ENCODE assay signal across 18 cellular contexts in the genomic region with DNA sequence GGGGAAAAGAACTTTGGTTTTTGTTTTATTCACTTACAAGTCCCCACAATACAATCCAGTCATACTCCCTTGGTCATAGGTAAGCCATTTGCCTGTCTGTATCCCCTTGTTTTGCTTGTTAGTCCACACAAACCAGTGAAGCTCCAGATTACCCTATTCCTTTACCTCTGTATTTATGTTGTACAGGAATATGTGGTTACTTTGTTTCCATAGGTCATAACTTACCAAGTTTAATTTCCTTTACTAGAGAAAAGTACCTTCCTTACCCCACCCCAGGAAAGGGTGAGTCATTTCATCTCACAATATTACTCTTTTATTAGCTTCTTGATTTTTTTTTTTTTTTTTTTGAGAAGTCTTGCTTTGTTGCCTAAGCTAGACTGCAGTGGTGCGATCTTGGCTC. TPM values are rescaled to one million over a fixed set of nuclear protein-coding genes. Genes with fewer than 3 reads are reported as not detected.
DNase-seq lines count a peak whose midpoint lies in the region; ATAC-seq and TF ChIP-seq lines count a peak whose summit lies in the region.
"Had no signal": no experiment of that assay in that cellular context is flagged by ENCODE, and none has a peak within 500 bp of the region (broad histone marks: within the 10 kb centered on the region; RNA-seq: fewer than 3 reads in every experiment).

No MANE protein-coding gene starts in this region.

- H3K9me3 Mint-ChIP-seq in activated naive CD4-positive, alpha-beta T cell treated with anti-CD3 and anti-CD28 coated beads for 36 hours: no peaks in the 10 kb centered on the region
- no peaks in the 10 kb centered on the region for H3K9me3 Mint-ChIP-seq in activated naive CD4-positive, alpha-beta T cell treated with anti-CD3 and anti-CD28 coated beads, Interleukin-2, amount 10 ng/mL, durations not matched to agents 7 days and 5 days
- no peaks in the 10 kb centered on the region for H3K9me3 Mint-ChIP-seq in activated B cell treated with CpG ODN at 0.5 μM for 24 hours

- H3K4me3 ChIP-seq in fibroblast of mammary gland (ENCODE audit: control insufficient read depth, low read depth, low read length) (no peak overlapping the region), body of pancreas (no peak overlapping the region)
- H3K4me3 ChIP-seq: ovary, uterus had no signal

- H3K27ac ChIP-seq in body of pancreas: no peak overlapping the region
- H3K27ac ChIP-seq: ovary, uterus had no signal

- 90 to 92% methylated on average over 1 of the region's 1 CpG for WGBS in body of pancreas, 2 donors

- H3K27ac Mint-ChIP-seq in activated naive CD4-positive, alpha-beta T cell treated with anti-CD3 and anti-CD28 coated beads for 36 hours: peak overlapping the region; percentile 50
- H3K27ac Mint-ChIP-seq in activated naive CD4-positive, alpha-beta T cell treated with anti-CD3 and anti-CD28 coated beads, Interleukin-2, amount 10 ng/mL, durations not matched to agents 7 days and 5 days: no peak overlapping the region
- H3K27ac Mint-ChIP-seq in activated B cell treated with CpG ODN at 0.5 μM for 24 hours: no peak overlapping the region

- peaks cover 14% of the 10 kb centered on the region for H3K4me1 Mint-ChIP-seq in activated naive CD4-positive, alpha-beta T cell treated with anti-CD3 and anti-CD28 coated beads for 36 hours (ENCODE audit: low read depth)
- peaks cover 16% of the 10 kb centered on the region for H3K4me1 Mint-ChIP-seq in activated naive CD4-positive, alpha-beta T cell treated with anti-CD3 and anti-CD28 coated beads, Interleukin-2, amount 10 ng/mL, durations not matched to agents 7 days and 5 days
- no peaks in the 10 kb centered on the region for H3K4me1 Mint-ChIP-seq in activated B cell treated with CpG ODN at 0.5 μM for 24 hours

- CTCF ChIA-PET in activated naive CD4-positive, alpha-beta T cell treated with anti-CD3 and anti-CD28 coated beads for 36 hours (lab: Charles Lee): interaction anchor here (0.6 to 0.7 kb wide), 3 partner anchors 21 to 114 kb away, joined by 3 to 5 read pairs (median 4); a partner anchor contains a TSS
- CTCF ChIA-PET in activated naive CD4-positive, alpha-beta T cell treated with anti-CD3 and anti-CD28 coated beads, Interleukin-2, amount 10 ng/mL, durations not matched to agents 7 days and 5 days (lab: Charles Lee): no interaction called here
- CTCF ChIA-PET in activated B cell treated with CpG ODN at 0.5 μM for 24 hours (lab: Charles Lee): no interaction called here

- TF ChIP-seq POLR2A in body of pancreas (IDR thresholded peaks at IDR 0.05): no peak

- ATAC-seq in activated B cell treated with CpG ODN at 0.5 μM for 24 hours (ENCODE audit: low read depth) (peak; percentile 25), body of pancreas (no peak)
- ATAC-seq in stimulated activated naive CD8-positive, alpha-beta T cell treated with anti-CD3 and anti-CD28 coated beads, Interleukin-15, Interleukin-2, amounts not matched to agents 100 U/mL and 50 U/mL, for 24 hours: peak; percentile 89

- peaks cover 0 to 13% of the 10 kb centered on the region in 2 donors for H3K36me3 ChIP-seq in body of pancreas (replicated peaks in 1 of 2; ENCODE audit: insufficient read depth in 1 of 2, low read depth in 2 of 2)
- H3K36me3 ChIP-seq: ovary, uterus had no signal

- peak; percentile 5 for DNase-seq in activated naive CD4-positive, alpha-beta T cell treated with anti-CD3 and anti-CD28 coated beads for 36 hours
- DNase-seq in activated naive CD4-positive, alpha-beta T cell treated with anti-CD3 and anti-CD28 coated beads, Interleukin-2, amount 10 ng/mL, durations not matched to agents 7 days and 5 days: no peak
- DNase-seq in activated B cell treated with CpG ODN at 0.5 μM for 24 hours (no peak), fibroblast of mammary gland (ENCODE audit: low read depth) (peak; percentile 21), body of pancreas (no peak), GM10266 (ENCODE audit: extremely low spot score) (no peak), GM20000 (ENCODE audit: low spot score) (no peak)
- DNase-seq in stimulated activated naive CD8-positive, alpha-beta T cell treated with anti-CD3 and anti-CD28 coated beads, Interleukin-15, Interleukin-2, amounts not matched to agents 100 U/mL and 50 U/mL, for 24 hours: no peak
- DNase-seq: activated naive CD4-positive, alpha-beta T cell treated with Interleukin-2 at 50 U/mL for 16 hours; cerebellar nuclear complex; DMS 273 treated with DMSO at 0.1 percent for 48 hours; MM.1S; NCI-H2081 treated with DMSO at 0.1 percent for 48 hours; NCI-H774; ovary; RPMI8226; small intestine; uterus had no signal

- no peaks in the 10 kb centered on the region for H3K27me3 ChIP-seq in body of pancreas
- H3K27me3 ChIP-seq: ovary, uterus had no signal

- H3K9me3 ChIP-seq in body of pancreas: no peaks in the 10 kb centered on the region
- H3K9me3 ChIP-seq: ovary, uterus had no signal

- TF ChIP-seq CTCF in activated B cell treated with CpG ODN at 0.5 μM for 24 hours (IDR thresholded peaks at IDR 0.05) (no peak), fibroblast of mammary gland (conservative IDR thresholded peaks at IDR 0.05; ENCODE audit: control insufficient read depth, insufficient read depth, low read depth, low read length) (no peak), body of pancreas (IDR thresholded peaks at IDR 0.05) (no peak), GM10266 (IDR thresholded peaks at IDR 0.05; ENCODE audit: control insufficient read depth, insufficient read depth, low read depth, missing control alignments) (no peak), GM20000 (IDR thresholded peaks at IDR 0.05; ENCODE audit: extremely low read depth, missing control alignments) (no peak)

- no peak overlapping the region for H3K4me3 Mint-ChIP-seq in activated naive CD4-positive, alpha-beta T cell treated with anti-CD3 and anti-CD28 coated beads for 36 hours
- no peak overlapping the region for H3K4me3 Mint-ChIP-seq in activated naive CD4-positive, alpha-beta T cell treated with anti-CD3 and anti-CD28 coated beads, Interleukin-2, amount 10 ng/mL, durations not matched to agents 7 days and 5 days
- no peak overlapping the region for H3K4me3 Mint-ChIP-seq in activated B cell treated with CpG ODN at 0.5 μM for 24 hours

- peaks cover 24% of the 10 kb centered on the region for H3K36me3 Mint-ChIP-seq in activated naive CD4-positive, alpha-beta T cell treated with anti-CD3 and anti-CD28 coated beads for 36 hours (ENCODE audit: low read depth)
- peaks cover 28% of the 10 kb centered on the region for H3K36me3 Mint-ChIP-seq in activated naive CD4-positive, alpha-beta T cell treated with anti-CD3 and anti-CD28 coated beads, Interleukin-2, amount 10 ng/mL, durations not matched to agents 7 days and 5 days
- H3K36me3 Mint-ChIP-seq in activated B cell treated with CpG ODN at 0.5 μM for 24 hours (ENCODE audit: low read depth): peaks cover 64% of the 10 kb centered on the region

- POLR2A ChIA-PET in activated B cell treated with CpG ODN at 0.5 μM for 24 hours (lab: Charles Lee): no interaction called here

- intact Hi-C loops in activated naive CD4-positive, alpha-beta T cell treated with anti-CD3 and anti-CD28 coated beads for 36 hours (cut with micrococcal nuclease): loop anchor here (5.0 kb wide), 1 partner anchor 115 kb away; a partner anchor contains a TSS
- intact Hi-C loops in activated B cell treated with CpG ODN at 0.5 μM for 24 hours (cut with micrococcal nuclease) (no loop called here), body of pancreas (cut with DNase I) (no loop called here)

- no peaks in the 10 kb centered on the region for H3K4me1 ChIP-seq in body of pancreas
- H3K4me1 ChIP-seq: uterus had no signal

- no peaks in the 10 kb centered on the region for H3K27me3 Mint-ChIP-seq in activated naive CD4-positive, alpha-beta T cell treated with anti-CD3 and anti-CD28 coated beads for 36 hours (ENCODE audit: low read depth)
- no peaks in the 10 kb centered on the region for H3K27me3 Mint-ChIP-seq in activated naive CD4-positive, alpha-beta T cell treated with anti-CD3 and anti-CD28 coated beads, Interleukin-2, amount 10 ng/mL, durations not matched to agents 7 days and 5 days
- no peaks in the 10 kb centered on the region for H3K27me3 Mint-ChIP-seq in activated B cell treated with CpG ODN at 0.5 μM for 24 hours

RNA-seq across cellular contexts. Expression of a gene that starts 44.7 kb away (rescaled TPM):
- 10 to 100 TPM; 22.3 to 25.4 TPM for total RNA-seq in activated naive CD4-positive, alpha-beta T cell treated with anti-CD3 and anti-CD28 coated beads for 36 hours
- total RNA-seq in activated B cell treated with CpG ODN at 0.5 μM for 24 hours (53.4 and 59.0 TPM in 2 replicates), body of pancreas (10 to 100 TPM; 58.4 to 99.2 TPM)

Comparison
In these comparisons a context has a peak if more than half of its experiments do, and no peak if none do; other contexts are left out.
1. DNase-seq: peak in activated naive CD4-positive, alpha-beta T cell treated with anti-CD3 and anti-CD28 coated beads for 36 hours (single experiment) and fibroblast of mammary gland (single experiment); none in activated naive CD4-positive, alpha-beta T cell treated with anti-CD3 and anti-CD28 coated beads, Interleukin-2, amount 10 ng/mL, durations not matched to agents 7 days and 5 days (single experiment), activated B cell treated with CpG ODN at 0.5 μM for 24 hours (single experiment), stimulated activated naive CD8-positive, alpha-beta T cell treated with anti-CD3 and anti-CD28 coated beads, Interleukin-15, Interleukin-2, amounts not matched to agents 100 U/mL and 50 U/mL, for 24 hours (single experiment), body of pancreas (0 of 4), GM10266 (single experiment) and GM20000 (single experiment).